In genomic region chr16:89076159-89076558, GRCh38 we compare ENCODE assay signal across 26 cellular contexts.
"Had no signal": no experiment of that assay in that cellular context is flagged by ENCODE, and none has a peak within 500 bp of the region (broad histone marks: within the 10 kb centered on the region; RNA-seq: fewer than 3 reads in every experiment).

No MANE protein-coding gene starts in this region.

- H3K36me3 ChIP-seq: adrenal gland, brain microvascular endothelial cell, SJSA1 had no signal

- H3K9me3 ChIP-seq: adrenal gland, SK-N-SH had no signal

- H3K4me1 Mint-ChIP-seq: activated B cell treated with CpG ODN at 0.5 μM for 24 hours; activated CD4-positive, alpha-beta memory T cell treated with anti-CD3 and anti-CD28 coated beads, Interleukin-2, amount 10 ng/mL, durations not matched to agents 7 days and 5 days; T-helper 17 cell had no signal

- H3K4me3 Mint-ChIP-seq: activated B cell treated with CpG ODN at 0.5 μM for 24 hours; activated CD4-positive, alpha-beta memory T cell treated with anti-CD3 and anti-CD28 coated beads, Interleukin-2, amount 10 ng/mL, durations not matched to agents 7 days and 5 days; activated naive CD4-positive, alpha-beta T cell treated with anti-CD3 and anti-CD28 coated beads for 36 hours; activated T-cell treated with anti-CD3 and anti-CD28 coated beads, Interleukin-2, amount 50 U/mL, for 24 hours; activated T-helper 1 cell treated with anti-CD3 and anti-CD28 coated beads, Interleukin-12 subunit alpha, Interleukin-12 subunit beta, Interleukin-2, Interleukin-4 antibody, amounts not matched to agents 30 ng/mL and 10 ng/mL and 1 ng/mL, durations not matched to agents 14 hours and 24 hours and 36 hours; T-helper 17 cell had no signal

- H3K27ac ChIP-seq: adrenal gland, brain microvascular endothelial cell, SJSA1, VCaP had no signal

- H3K4me1 ChIP-seq: adrenal gland, SJSA1 had no signal

- H3K4me2 ChIP-seq: SK-N-SH had no signal

- H3K36me3 Mint-ChIP-seq: activated naive CD4-positive, alpha-beta T cell treated with anti-CD3 and anti-CD28 coated beads, Interleukin-2, amount 50 U/mL, for 72 hours had no signal

- H3K27ac Mint-ChIP-seq: activated CD4-positive, alpha-beta memory T cell treated with anti-CD3 and anti-CD28 coated beads, Interleukin-2, amount 10 ng/mL, durations not matched to agents 7 days and 5 days; activated naive CD4-positive, alpha-beta T cell treated with anti-CD3 and anti-CD28 coated beads for 36 hours; activated naive CD4-positive, alpha-beta T cell treated with anti-CD3 and anti-CD28 coated beads, Interleukin-2, amount 50 U/mL, for 72 hours; activated T-cell treated with anti-CD3 and anti-CD28 coated beads, Interleukin-2, amount 50 U/mL, for 24 hours; activated T-helper 1 cell treated with anti-CD3 and anti-CD28 coated beads, Interleukin-12 subunit alpha, Interleukin-12 subunit beta, Interleukin-2, Interleukin-4 antibody, amounts not matched to agents 30 ng/mL and 10 ng/mL and 1 ng/mL, durations not matched to agents 14 hours and 24 hours and 36 hours; T-helper 17 cell had no signal

- H3K9me3 Mint-ChIP-seq: activated B cell treated with CpG ODN at 0.5 μM for 24 hours; activated naive CD4-positive, alpha-beta T cell treated with anti-CD3 and anti-CD28 coated beads for 36 hours; activated T-cell treated with anti-CD3 and anti-CD28 coated beads, Interleukin-2, amount 50 U/mL, for 24 hours had no signal

- H3K4me3 ChIP-seq: adrenal gland, SJSA1 had no signal

- H3K9ac ChIP-seq: SK-N-SH had no signal

- DNase-seq: activated B cell treated with CpG ODN at 0.5 μM for 24 hours; activated CD4-positive, alpha-beta memory T cell treated with anti-CD3 and anti-CD28 coated beads, Interleukin-2, amount 10 ng/mL, durations not matched to agents 7 days and 5 days; activated CD4-positive, alpha-beta T cell treated with anti-CD3 and anti-CD28 coated beads for 4 hours; activated CD4-positive, CD25-positive, alpha-beta regulatory T cell treated with anti-CD3 and anti-CD28 coated beads, Interleukin-2, amount 50 U/mL, for 72 hours; activated gamma-delta T cell treated with Interleukin-2 at 50 U/mL for 16 hours; activated naive CD4-positive, alpha-beta T cell treated with anti-CD3 and anti-CD28 coated beads for 36 hours; activated T-cell treated with anti-CD3 and anti-CD28 coated beads, Interleukin-2, amount 50 U/mL, for 24 hours; adrenal gland; anterior cingulate cortex; brain microvascular endothelial cell; central memory CD4-positive, alpha-beta T cell; NCI-H1092 treated with DMSO at 0.1 percent for 48 hours; NCI-H1417; NCI-H187 treated with DMSO at 0.1 percent for 48 hours; NCI-H2081 treated with DMSO at 0.1 percent for 48 hours; NCI-H226; NCI-H446 treated with DMSO at 0.1 percent for 48 hours; NCI-H524 treated with DMSO at 0.1 percent for 48 hours; SHP77; SK-N-SH; T-helper 17 cell had no signal

- H3K27me3 Mint-ChIP-seq: activated B cell treated with CpG ODN at 0.5 μM for 24 hours; activated CD4-positive, alpha-beta memory T cell treated with anti-CD3 and anti-CD28 coated beads, Interleukin-2, amount 10 ng/mL, durations not matched to agents 7 days and 5 days; activated T-cell treated with anti-CD3 and anti-CD28 coated beads, Interleukin-2, amount 50 U/mL, for 24 hours; T-helper 17 cell had no signal

- ATAC-seq: activated naive CD4-positive, alpha-beta T cell treated with anti-CD3 and anti-CD28 coated beads, Interleukin-2, amount 50 U/mL, for 72 hours; Panc1; T-helper 17 cell had no signal
